Comparison of ENCODE assay signal across 16 cellular contexts in genomic region chr2:232464534-232464865, GRCh38. TPM values are rescaled to one million over a fixed set of nuclear protein-coding genes. Genes with fewer than 3 reads are reported as not detected.
DNase-seq lines count a peak whose midpoint lies in the region; TF ChIP-seq lines count a peak whose summit lies in the region.
"Had no signal": no experiment of that assay in that cellular context is flagged by ENCODE, and none has a peak within 500 bp of the region (broad histone marks: within the 10 kb centered on the region; RNA-seq: fewer than 3 reads in every experiment).

No MANE protein-coding gene starts in this region.

- H2AFZ ChIP-seq in H9 (ENCODE audit: low read length), result no peak overlapping the region

- no peak overlapping the region for H2BK120ac ChIP-seq in H9 (ENCODE audit: low read depth, low read length, poor library complexity, severe bottlenecking)

- H2BK5ac ChIP-seq in H9 (ENCODE audit: insufficient read length, low read length), result no peak overlapping the region

- no peak overlapping the region for H3K56ac ChIP-seq in H9 (ENCODE audit: insufficient read length, low read depth, low read length)

- H3K27me3 ChIP-seq in breast epithelium (peaks cover 0 to 2% of the 10 kb centered on the region in 2 donors), H9 (ENCODE audit: insufficient read depth, low read length) (no peaks in the 10 kb centered on the region)

- no peak overlapping the region for H4K8ac ChIP-seq in H9 (replicated peaks; ENCODE audit: insufficient read length, low read depth, low read length)

- no peaks in the 10 kb centered on the region for H3K36me3 ChIP-seq in breast epithelium

- WGBS in H9 (ENCODE audit: extremely low coverage, insufficient read length, low lambda C conversion rate), result no CpG with 5 or more reads among the region's 3 CpGs

- H3K4me3 Mint-ChIP-seq in MCF 10A (ENCODE audit: unreplicated experiment) (no peak overlapping the region), H9 (no peak overlapping the region; a peak in 1 of 5 replicates)
- H3K4me3 Mint-ChIP-seq: CD14-positive monocyte had no signal

- no peak overlapping the region for H3K18ac ChIP-seq in H9 (ENCODE audit: insufficient read length, low read depth, low read length)

- no peaks in the 10 kb centered on the region for H3K79me2 ChIP-seq in H9 (ENCODE audit: insufficient read depth, low read length)

- POLR2A ChIA-PET in MCF 10A (lab: Yijun Ruan, JAX), result no interaction called here

- no peak overlapping the region for H2BK20ac ChIP-seq in H9 (ENCODE audit: low read depth, low read length, poor library complexity, severe bottlenecking)

- H4K20me1 ChIP-seq in H9 (ENCODE audit: control insufficient read depth, insufficient read depth, insufficient read length), result no peaks in the 10 kb centered on the region

- H3K14ac ChIP-seq in H9 (ENCODE audit: insufficient read depth, low read length), result no peak overlapping the region

- H3K27ac ChIP-seq in breast epithelium (no peak overlapping the region), H9 (ENCODE audit: insufficient read length, low read depth, low read length) (no peak overlapping the region)
- H3K27ac ChIP-seq: KMS-11, SK-N-MC had no signal

- no peaks in the 10 kb centered on the region for H3K9me3 ChIP-seq in breast epithelium
- no peaks in the 10 kb centered on the region for H3K9me3 ChIP-seq in H9 (ENCODE audit: control insufficient read depth, low read depth, low read length)

- no peak overlapping the region for H3K4ac ChIP-seq in H9 (ENCODE audit: low read depth, low read length)

- H3T11ph ChIP-seq in H9 (ENCODE audit: low read length), result no peak overlapping the region

- H3K23ac ChIP-seq in H9 (ENCODE audit: insufficient read length, low read depth, low read length), result no peak overlapping the region

- no peak for TF ChIP-seq POLR2A in breast epithelium (IDR thresholded peaks at IDR 0.05)

- no peak overlapping the region for H3K9ac ChIP-seq in H9 (ENCODE audit: extremely low read depth, insufficient read length, low read length)
- H3K9ac ChIP-seq: KMS-11 had no signal

- DNase-seq in MCF 10A (ENCODE audit: unreplicated experiment), result peak; percentile 9
- DNase-seq in breast epithelium (ENCODE audit: low spot score in 2 of 2), result no peak
- peak; percentile 31 for DNase-seq in H9
- DNase-seq in islet precursor cell, result peak; percentile 45
- no peak for DNase-seq in GM19238 (ENCODE audit: insufficient read length, low spot score)
- no peak for DNase-seq in activated CD8-positive, alpha-beta memory T cell treated with anti-CD3 and anti-CD28 coated beads, Interleukin-2, amount 50 U/mL, for 48 hours
- DNase-seq in T-helper 2 cell, result no peak
- DNase-seq: NCI-H1092, NCI-H2107, NCI-H345, Right ventricle myocardium superior, T-helper 1 cell had no signal

- CTCF ChIA-PET in MCF 10A (lab: Yijun Ruan, JAX), result interaction anchor here (0.6 to 1.2 kb wide), 3 partner anchors 18 to 93 kb away, joined by 3 read pairs; no protein-coding TSS in a partner anchor

- H3K27ac Mint-ChIP-seq in MCF 10A (ENCODE audit: low read depth, unreplicated experiment) (no peak overlapping the region), H9 (no peak overlapping the region)
- H3K27ac Mint-ChIP-seq: CD14-positive monocyte had no signal

- no peak overlapping the region for H2AK5ac ChIP-seq in H9 (ENCODE audit: insufficient read length, low read length)

- H3K36me3 Mint-ChIP-seq in MCF 10A (ENCODE audit: insufficient read depth, unreplicated experiment) (no peaks in the 10 kb centered on the region), H9 (ENCODE audit: insufficient read depth in 1 of 3, low read depth in 3 of 3) (no peaks in the 10 kb centered on the region)
- H3K36me3 Mint-ChIP-seq: CD14-positive monocyte had no signal

- H3K27me3 Mint-ChIP-seq in MCF 10A (ENCODE audit: insufficient read depth, unreplicated experiment) (no peaks in the 10 kb centered on the region), H9 (ENCODE audit: low read depth) (peaks cover 46% of the 10 kb centered on the region)

- no peak overlapping the region for H3K4me3 ChIP-seq in breast epithelium
- H3K4me3 ChIP-seq: SK-N-MC had no signal

- no peak overlapping the region for H2BK12ac ChIP-seq in H9 (ENCODE audit: insufficient read length, low read depth, low read length)

- no peak overlapping the region for H3K4me2 ChIP-seq in H9 (ENCODE audit: insufficient read depth, insufficient read length, low read length)
- H3K4me2 ChIP-seq: KMS-11 had no signal

- H3K4me1 ChIP-seq in breast epithelium, result no peaks in the 10 kb centered on the region
- H3K4me1 ChIP-seq in H9 (ENCODE audit: insufficient read depth, low read length), result no peaks in the 10 kb centered on the region

- no peak overlapping the region for H2BK15ac ChIP-seq in H9 (ENCODE audit: low read depth, low read length)

- no peaks in the 10 kb centered on the region for H3K79me1 ChIP-seq in H9 (ENCODE audit: insufficient read depth, low read depth, low read length, poor library complexity, severe bottlenecking)

- no peak for TF ChIP-seq CTCF in MCF 10A (IDR thresholded peaks at IDR 0.05; ENCODE audit: unreplicated experiment)
- no peak for TF ChIP-seq CTCF in breast epithelium (IDR thresholded peaks at IDR 0.05)
- TF ChIP-seq CTCF in H9 (conservative IDR thresholded peaks at IDR 0.05), result peak; percentile 21; the same call in 2 of the 3 replicates

- no peaks in the 10 kb centered on the region for H3K23me2 ChIP-seq in H9 (ENCODE audit: insufficient read length, low read depth, low read length, poor library complexity, severe bottlenecking)

- no peak overlapping the region for H4K5ac ChIP-seq in H9 (ENCODE audit: insufficient read length, low read depth, low read length)

- intact Hi-C loops in MCF 10A (cut with micrococcal nuclease), result no loop called here
- intact Hi-C loops in breast epithelium (cut with DNase I; ENCODE audit: low total_unique reads), result no loop called here

- H4K91ac ChIP-seq in H9 (ENCODE audit: insufficient read length, low read depth, low read length), result no peak overlapping the region

- BruUV-seq in MCF 10A (replicated peaks; lab: Mats Ljungman, UMichigan), result no TSS peak

- H3K9me3 Mint-ChIP-seq in MCF 10A (ENCODE audit: unreplicated experiment) (no peaks in the 10 kb centered on the region), H9 (no peaks in the 10 kb centered on the region)

- H3K4me1 Mint-ChIP-seq in MCF 10A (ENCODE audit: insufficient read depth, unreplicated experiment), result peaks cover 20% of the 10 kb centered on the region
- H3K4me1 Mint-ChIP-seq in H9, result no peaks in the 10 kb centered on the region

RNA-seq across cellular contexts. Expression of gene ALPI, which starts 8.5 kb away (rescaled TPM):
- total RNA-seq in MCF 10A (2022) (not detected in 2 replicates), breast epithelium (under 1 TPM in 1 of 3 donors, not detected in 2; 0.33 TPM), H9 (2021) (not detected in 2 replicates)
- total RNA-seq: M059J, Right ventricle myocardium superior had no signal

RNA-seq across cellular contexts. Expression of gene ECEL1, which starts 23.1 kb away (rescaled TPM):
- total RNA-seq in MCF 10A (2022), result not detected in 2 replicates
- 1 to 10 TPM in 1 of 3 donors, under 1 TPM in 2; 0.15 to 2.3 (median 0.48) TPM for total RNA-seq in breast epithelium
- total RNA-seq in H9 (2021), result 8.2 and 8.4 TPM in 2 replicates
- total RNA-seq: M059J, Right ventricle myocardium superior had no signal

RNA-seq across cellular contexts. Expression of gene PRSS56, which starts 55.7 kb away (rescaled TPM):
- total RNA-seq in MCF 10A (2022), result not detected in 2 replicates
- not detected for total RNA-seq in breast epithelium
- total RNA-seq in H9 (2021), result not detected in 2 replicates
- total RNA-seq: M059J had no signal

RNA-seq across cellular contexts. Expression of gene ALPG, which starts 57.9 kb away (rescaled TPM):
- total RNA-seq in MCF 10A (2022) (not detected in 2 replicates), breast epithelium (not detected), H9 (2021) (1.3 and 1.4 TPM in 2 replicates)
- total RNA-seq: M059J, Right ventricle myocardium superior had no signal

Comparison
In these comparisons a context has a peak if more than half of its experiments do, and no peak if none do; other contexts are left out.
1. DNase-seq: peak in MCF 10A (single experiment), H9 (single experiment) and islet precursor cell (single experiment); none in breast epithelium (0 of 2), GM19238 (single experiment), activated CD8-positive, alpha-beta memory T cell treated with anti-CD3 and anti-CD28 coated beads, Interleukin-2, amount 50 U/mL, for 48 hours (single experiment) and T-helper 2 cell (0 of 5).